Comparison of ENCODE assay signal across 26 cellular contexts in the genomic region with DNA sequence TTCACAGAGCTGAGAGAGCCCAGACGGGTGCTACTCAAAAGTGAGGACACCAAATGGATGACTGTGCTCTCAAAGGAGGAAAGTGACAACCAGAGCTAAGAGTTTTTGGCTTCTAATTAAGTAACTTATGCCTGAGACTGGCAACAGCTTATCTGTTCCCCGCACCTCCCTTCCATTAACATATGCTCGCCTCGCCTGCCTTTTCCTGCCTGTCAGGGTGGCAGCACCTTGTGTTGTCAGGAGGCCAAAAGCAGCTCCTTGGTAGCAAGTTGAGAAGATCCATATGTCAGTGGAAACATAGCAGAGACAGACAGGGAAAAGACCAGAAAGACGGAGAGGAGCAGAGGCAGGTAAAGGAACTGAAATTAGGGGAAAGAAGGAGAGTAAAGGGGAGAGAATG.
"Had no signal": no experiment of that assay in that cellular context is flagged by ENCODE, and none has a peak within 500 bp of the region (broad histone marks: within the 10 kb centered on the region; RNA-seq: fewer than 3 reads in every experiment).

No MANE protein-coding gene starts in this region.

- H3K27ac ChIP-seq: epithelial cell of prostate, gastrocnemius medialis, ovary, psoas muscle, sigmoid colon, stomach, testis, tibial artery had no signal

- H3K4me1 Mint-ChIP-seq: memory B cell; mesothelial cell of epicardium; naive B cell; stimulated activated effector memory CD8-positive, alpha-beta T cell treated with anti-CD3 and anti-CD28 coated beads, Interleukin-12 subunit alpha, Interleukin-12 subunit beta, amount 100 ng/mL, for 72 hours had no signal

- H3K36me3 ChIP-seq: gastrocnemius medialis, ovary, sigmoid colon, stomach, tibial artery had no signal

- H3K9me3 Mint-ChIP-seq: natural killer cell treated with Interleukin-12 subunit alpha and Interleukin-12 subunit beta and Interleukin-15 and Interleukin-18, amount 100 ng/mL, for 72 hours; type B pancreatic cell had no signal

- H3K27me3 ChIP-seq: gastrocnemius medialis, ovary, sigmoid colon, stomach, testis, tibial artery had no signal

- H3K27ac Mint-ChIP-seq: memory B cell; mesothelial cell of epicardium; naive B cell; natural killer cell treated with Interleukin-12 subunit alpha and Interleukin-12 subunit beta and Interleukin-15 and Interleukin-18, amount 100 ng/mL, for 72 hours; stimulated activated effector memory CD8-positive, alpha-beta T cell treated with anti-CD3 and anti-CD28 coated beads, Interleukin-12 subunit alpha, Interleukin-12 subunit beta, amount 100 ng/mL, for 72 hours; type B pancreatic cell had no signal

- H3K4me3 ChIP-seq: dorsolateral prefrontal cortex, gastrocnemius medialis, lung, mucosa of descending colon, ovary, psoas muscle, sigmoid colon, stomach, testis, tibial artery had no signal

- H3K36me3 Mint-ChIP-seq: memory B cell; mesothelial cell of epicardium; naive B cell; natural killer cell treated with Interleukin-12 subunit alpha and Interleukin-12 subunit beta and Interleukin-15 and Interleukin-18, amount 100 ng/mL, for 72 hours; stimulated activated effector memory CD8-positive, alpha-beta T cell treated with anti-CD3 and anti-CD28 coated beads, Interleukin-12 subunit alpha, Interleukin-12 subunit beta, amount 100 ng/mL, for 72 hours; type B pancreatic cell had no signal

- DNase-seq: effector CD4-positive, alpha-beta T cell; foreskin fibroblast; gastrocnemius medialis; head of caudate nucleus; kidney; mucosa of descending colon; naive B cell; nucleus accumbens; ovary; psoas muscle; sigmoid colon; stimulated activated CD4-positive, alpha-beta T cell treated with anti-CD3 and anti-CD28 coated beads, Interleukin-2, amount 100 ng/mL, for 24 hours; stimulated activated CD4-positive, alpha-beta T cell treated with anti-CD3 and anti-CD28 coated beads, Interleukin-4, amount 100 ng/mL, for 24 hours; stimulated activated naive CD4-positive, alpha-beta T cell treated with Interleukin-2 at 50 U/mL for 16 hours; stomach; testis; tibial artery had no signal

- H3K4me3 Mint-ChIP-seq: memory B cell; mesothelial cell of epicardium; naive B cell; natural killer cell treated with Interleukin-12 subunit alpha and Interleukin-12 subunit beta and Interleukin-15 and Interleukin-18, amount 100 ng/mL, for 72 hours; neural crest cell; stimulated activated effector memory CD8-positive, alpha-beta T cell treated with anti-CD3 and anti-CD28 coated beads, Interleukin-12 subunit alpha, Interleukin-12 subunit beta, amount 100 ng/mL, for 72 hours; type B pancreatic cell had no signal

- H3K4me1 ChIP-seq: gastrocnemius medialis, psoas muscle, sigmoid colon, stomach, testis, tibial artery had no signal

- H3K27me3 Mint-ChIP-seq: memory B cell; naive B cell; natural killer cell treated with Interleukin-12 subunit alpha and Interleukin-12 subunit beta and Interleukin-15 and Interleukin-18, amount 100 ng/mL, for 72 hours had no signal

- H3K9me3 ChIP-seq: gastrocnemius medialis, mucosa of descending colon, ovary, psoas muscle, stomach, testis, tibial artery had no signal
